In genomic region chr7:126065766-126066165, GRCh38 we compare ENCODE assay signal across 18 cellular contexts.
DNase-seq lines count a peak whose midpoint lies in the region; ATAC-seq lines count a peak whose summit lies in the region.
"Had no signal": no experiment of that assay in that cellular context is flagged by ENCODE, and none has a peak within 500 bp of the region (broad histone marks: within the 10 kb centered on the region; RNA-seq: fewer than 3 reads in every experiment).

No MANE protein-coding gene starts in this region.

- H3K36me3 Mint-ChIP-seq in activated naive CD4-positive, alpha-beta T cell treated with anti-CD3 and anti-CD28 coated beads, Interleukin-2, amount 50 U/mL, for 72 hours: no peaks in the 10 kb centered on the region
- H3K36me3 Mint-ChIP-seq: CD4-positive, alpha-beta memory T cell had no signal

- ATAC-seq in activated naive CD4-positive, alpha-beta T cell treated with anti-CD3 and anti-CD28 coated beads, Interleukin-2, amount 50 U/mL, for 72 hours: no peak
- ATAC-seq: A549 had no signal

- H3K9me3 Mint-ChIP-seq in activated naive CD4-positive, alpha-beta T cell treated with anti-CD3 and anti-CD28 coated beads, Interleukin-2, amount 50 U/mL, for 72 hours: peaks cover 13 to 16% of the 10 kb centered on the region in 2 donors

- DNase-seq in NCI-H2171 treated with DMSO at 0.1 percent for 48 hours (lab: John Stamatoyannopoulos, UW): peak; percentile 35
- no peak for DNase-seq in NCI-H2171 (lab: John Stamatoyannopoulos, UW)
- DNase-seq in NCI-H82 treated with DMSO at 0.1 percent for 48 hours (lab: John Stamatoyannopoulos, UW; ENCODE audit: unreplicated experiment): peak; percentile 6
- peak in 37 of 42 donors; percentile 5 to 75 (median 41) for DNase-seq in head of caudate nucleus
- DNase-seq in activated naive CD4-positive, alpha-beta T cell treated with anti-CD3 and anti-CD28 coated beads, Interleukin-2, amount 50 U/mL, for 72 hours (ENCODE audit: low spot score in 2 of 2): no peak
- DNase-seq in stimulated activated CD8-positive, alpha-beta memory T cell treated with anti-CD3 and anti-CD28 coated beads, Interleukin-4, amount 100 ng/mL, for 48 hours: no peak
- DNase-seq in AG08395 (ENCODE audit: low spot score): no peak
- DNase-seq: ACHN; C1 segment of cervical spinal cord; Calu3; CD4-positive, alpha-beta memory T cell; COR-L47; DMS53; DND-41; GM23248; H7; HCEC 1CT had no signal

- H3K27ac Mint-ChIP-seq in activated naive CD4-positive, alpha-beta T cell treated with anti-CD3 and anti-CD28 coated beads, Interleukin-2, amount 50 U/mL, for 72 hours: no peak overlapping the region
- H3K27ac Mint-ChIP-seq: CD4-positive, alpha-beta memory T cell had no signal

- intact Hi-C loops in head of caudate nucleus (cut with DNase I): no loop called here

Comparison
In these comparisons a context has a peak if more than half of its experiments do, and no peak if none do; other contexts are left out.
1. DNase-seq: peak in NCI-H2171 treated with DMSO at 0.1 percent for 48 hours (single experiment), NCI-H82 treated with DMSO at 0.1 percent for 48 hours (single experiment) and head of caudate nucleus (37 of 42); none in NCI-H2171 (single experiment), activated naive CD4-positive, alpha-beta T cell treated with anti-CD3 and anti-CD28 coated beads, Interleukin-2, amount 50 U/mL, for 72 hours (0 of 2), stimulated activated CD8-positive, alpha-beta memory T cell treated with anti-CD3 and anti-CD28 coated beads, Interleukin-4, amount 100 ng/mL, for 48 hours (single experiment) and AG08395 (single experiment).